ENCODE assay signal across 8 cellular contexts in the genomic region with DNA sequence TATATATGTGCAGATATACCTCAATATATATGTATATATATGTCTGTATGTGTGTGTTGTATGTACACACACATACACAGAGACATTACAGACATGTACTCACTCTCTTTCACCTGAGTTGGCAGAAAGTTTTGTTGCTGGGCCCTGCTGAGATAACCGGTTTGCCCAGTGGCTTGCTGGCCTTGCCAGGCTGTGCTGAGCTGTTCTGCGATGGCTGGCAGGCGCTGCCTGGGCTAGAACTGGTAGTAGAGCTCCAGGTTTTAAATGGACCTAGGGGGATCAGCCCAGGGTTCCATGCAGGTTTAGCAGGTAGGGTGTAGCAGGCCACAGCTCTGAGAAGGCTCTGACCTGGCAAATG.
DNase-seq lines count a peak whose midpoint lies in the region; ATAC-seq and TF ChIP-seq lines count a peak whose summit lies in the region.

No MANE protein-coding gene starts in this region.

- BruUV-seq in MCF 10A (replicated peaks; lab: Mats Ljungman, UMichigan) = no TSS peak

- H3K4me3 Mint-ChIP-seq in activated naive CD4-positive, alpha-beta T cell treated with anti-CD3 and anti-CD28 coated beads, Interleukin-2, amount 50 U/mL, for 24 hours = peak overlapping the region; percentile 70
- H3K4me3 Mint-ChIP-seq in MCF 10A (ENCODE audit: unreplicated experiment) (no peak overlapping the region), WTC11 (no peak overlapping the region)

- DNase-seq in activated naive CD4-positive, alpha-beta T cell treated with anti-CD3 and anti-CD28 coated beads, Interleukin-2, amount 50 U/mL, for 16 hours = no peak
- DNase-seq in MCF 10A (ENCODE audit: unreplicated experiment) (no peak), aorta (no peak), WTC11 (ENCODE audit: low spot score) (no peak), medulla oblongata (ENCODE audit: extremely low spot score) (no peak)

- ATAC-seq in aorta (ENCODE audit: low FRiP score) (peak; percentile 19), GM19023 (IDR thresholded peaks at IDR 0.05; ENCODE audit: unreplicated experiment) (no peak), WTC11 (no peak)

- H3K27ac Mint-ChIP-seq in activated naive CD4-positive, alpha-beta T cell treated with anti-CD3 and anti-CD28 coated beads, Interleukin-2, amount 50 U/mL, for 24 hours = peak overlapping the region; percentile 91
- H3K27ac Mint-ChIP-seq in MCF 10A (ENCODE audit: low read depth, unreplicated experiment) (peak overlapping the region; percentile 5), WTC11 (no peak overlapping the region)

- peaks cover 30% of the 10 kb centered on the region for H3K4me1 Mint-ChIP-seq in activated naive CD4-positive, alpha-beta T cell treated with anti-CD3 and anti-CD28 coated beads, Interleukin-2, amount 50 U/mL, for 24 hours
- H3K4me1 Mint-ChIP-seq in MCF 10A (ENCODE audit: insufficient read depth, unreplicated experiment) (peaks cover 6% of the 10 kb centered on the region), WTC11 (peaks cover 29% of the 10 kb centered on the region)

- no peaks in the 10 kb centered on the region for H3K27me3 ChIP-seq in mucosa of stomach (ENCODE audit: control insufficient read depth, insufficient read depth, low read length)
- no peaks in the 10 kb centered on the region for H3K27me3 ChIP-seq in aorta (ENCODE audit: control insufficient read depth in 1 of 2, insufficient read depth in 2 of 2, low read length in 1 of 2)

- H3K4me1 ChIP-seq in mucosa of stomach (ENCODE audit: control insufficient read depth, insufficient read depth, low read length) (peaks cover 75% of the 10 kb centered on the region), aorta (ENCODE audit: control insufficient read depth in 1 of 2, insufficient read depth in 2 of 2, low read length in 2 of 2) (peaks cover 8 to 10% of the 10 kb centered on the region in 2 donors)

- H3K9ac ChIP-seq in mucosa of stomach (ENCODE audit: low read length) = peak overlapping the region; percentile 69

- WGBS in aorta, 2 donors = 51 to 61% methylated on average over 3 of the region's 3 CpGs

- CTCF ChIA-PET in MCF 10A (lab: Yijun Ruan, JAX) (interaction anchor here (0.6 to 5.0 kb wide), 15 partner anchors 22 to 783 kb away, joined by 3 to 26 read pairs (median 3); partner anchors contain the start of gene GADD45G), WTC11 (lab: Charles Lee) (interaction anchor here (1.3 to 2.2 kb wide), 2 partner anchors 401 to 406 kb away, joined by 4 to 10 read pairs; no protein-coding TSS in a partner anchor)

- H3K4me3 ChIP-seq in mucosa of stomach (ENCODE audit: low read length) (peak overlapping the region; percentile 20), aorta (ENCODE audit: low read length in 2 of 2) (no peak overlapping the region)

- TF ChIP-seq CTCF in MCF 10A (IDR thresholded peaks at IDR 0.05; ENCODE audit: unreplicated experiment) = no peak
- no peak for TF ChIP-seq CTCF in WTC11 (IDR thresholded peaks at IDR 0.05)

- H3K36me3 Mint-ChIP-seq in activated naive CD4-positive, alpha-beta T cell treated with anti-CD3 and anti-CD28 coated beads, Interleukin-2, amount 50 U/mL, for 24 hours = no peaks in the 10 kb centered on the region
- H3K36me3 Mint-ChIP-seq in MCF 10A (ENCODE audit: insufficient read depth, unreplicated experiment) = no peaks in the 10 kb centered on the region
- no peaks in the 10 kb centered on the region for H3K36me3 Mint-ChIP-seq in WTC11

- H3K9me3 Mint-ChIP-seq in activated naive CD4-positive, alpha-beta T cell treated with anti-CD3 and anti-CD28 coated beads, Interleukin-2, amount 50 U/mL, for 24 hours = no peaks in the 10 kb centered on the region
- H3K9me3 Mint-ChIP-seq in MCF 10A (ENCODE audit: unreplicated experiment) = no peaks in the 10 kb centered on the region
- H3K9me3 Mint-ChIP-seq in WTC11 = no peaks in the 10 kb centered on the region

- no peaks in the 10 kb centered on the region for H3K9me3 ChIP-seq in mucosa of stomach (ENCODE audit: control insufficient read depth, low read length)
- no peaks in the 10 kb centered on the region for H3K9me3 ChIP-seq in aorta (ENCODE audit: control insufficient read depth, low read length)

- peak overlapping the region in 1 of 2 donors; percentile 83 for H3K27ac ChIP-seq in aorta (ENCODE audit: low read depth in 1 of 2, low read length in 2 of 2)

- intact Hi-C loops in MCF 10A (cut with micrococcal nuclease) = loop anchor here (5.0 kb wide), 1 partner anchor 103 kb away; no protein-coding TSS in a partner anchor
- intact Hi-C loops in aorta (cut with DNase I) = no loop called here

- no peaks in the 10 kb centered on the region for H3K36me3 ChIP-seq in mucosa of stomach (ENCODE audit: control insufficient read depth, insufficient read depth, low read length)
- H3K36me3 ChIP-seq in aorta (ENCODE audit: control insufficient read depth in 1 of 2, insufficient read depth in 2 of 2, low read length in 1 of 2) = no peaks in the 10 kb centered on the region

- POLR2A ChIA-PET in MCF 10A (lab: Yijun Ruan, JAX) (interaction anchor here (0.6 to 1.7 kb wide), 3 partner anchors 8 to 396 kb away, joined by 3 to 6 read pairs (median 5); no protein-coding TSS in a partner anchor), WTC11 (lab: Charles Lee) (no interaction called here)

- H3K27me3 Mint-ChIP-seq in activated naive CD4-positive, alpha-beta T cell treated with anti-CD3 and anti-CD28 coated beads, Interleukin-2, amount 50 U/mL, for 24 hours = no peaks in the 10 kb centered on the region
- H3K27me3 Mint-ChIP-seq in MCF 10A (ENCODE audit: insufficient read depth, unreplicated experiment) (no peaks in the 10 kb centered on the region), WTC11 (ENCODE audit: low read depth) (no peaks in the 10 kb centered on the region)

TF ChIP-seq in WTC11, 78 proteins besides CTCF, POLR2A, EP300 and RAD21:
- TF ChIP-seq, protein P1, sequence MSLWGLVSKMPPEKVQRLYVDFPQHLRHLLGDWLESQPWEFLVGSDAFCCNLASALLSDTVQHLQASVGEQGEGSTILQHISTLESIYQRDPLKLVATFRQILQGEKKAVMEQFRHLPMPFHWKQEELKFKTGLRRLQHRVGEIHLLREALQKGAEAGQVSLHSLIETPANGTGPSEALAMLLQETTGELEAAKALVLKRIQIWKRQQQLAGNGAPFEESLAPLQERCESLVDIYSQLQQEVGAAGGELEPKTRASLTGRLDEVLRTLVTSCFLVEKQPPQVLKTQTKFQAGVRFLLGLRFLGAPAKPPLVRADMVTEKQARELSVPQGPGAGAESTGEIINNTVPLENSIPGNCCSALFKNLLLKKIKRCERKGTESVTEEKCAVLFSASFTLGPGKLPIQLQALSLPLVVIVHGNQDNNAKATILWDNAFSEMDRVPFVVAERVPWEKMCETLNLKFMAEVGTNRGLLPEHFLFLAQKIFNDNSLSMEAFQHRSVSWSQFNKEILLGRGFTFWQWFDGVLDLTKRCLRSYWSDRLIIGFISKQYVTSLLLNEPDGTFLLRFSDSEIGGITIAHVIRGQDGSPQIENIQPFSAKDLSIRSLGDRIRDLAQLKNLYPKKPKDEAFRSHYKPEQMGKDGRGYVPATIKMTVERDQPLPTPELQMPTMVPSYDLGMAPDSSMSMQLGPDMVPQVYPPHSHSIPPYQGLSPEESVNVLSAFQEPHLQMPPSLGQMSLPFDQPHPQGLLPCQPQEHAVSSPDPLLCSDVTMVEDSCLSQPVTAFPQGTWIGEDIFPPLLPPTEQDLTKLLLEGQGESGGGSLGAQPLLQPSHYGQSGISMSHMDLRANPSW (CRISPR knock-in tag; conservative IDR thresholded peaks at IDR 0.05; ENCODE audit: low read depth) = no peak
- TF ChIP-seq ATF1 (CRISPR knock-in tag; IDR thresholded peaks at IDR 0.05) (no peak), ERG (CRISPR knock-in tag; IDR thresholded peaks at IDR 0.05) (no peak), SP1 (CRISPR knock-in tag; conservative IDR thresholded peaks at IDR 0.05) (no peak), ZNF263 (CRISPR knock-in tag; IDR thresholded peaks at IDR 0.05; ENCODE audit: low read depth) (no peak), GABPB1 (CRISPR knock-in tag; IDR thresholded peaks at IDR 0.05) (no peak), ATF2 (CRISPR knock-in tag; IDR thresholded peaks at IDR 0.05; ENCODE audit: borderline replicate concordance, low read depth) (no peak)
- TF ChIP-seq, protein P2, sequence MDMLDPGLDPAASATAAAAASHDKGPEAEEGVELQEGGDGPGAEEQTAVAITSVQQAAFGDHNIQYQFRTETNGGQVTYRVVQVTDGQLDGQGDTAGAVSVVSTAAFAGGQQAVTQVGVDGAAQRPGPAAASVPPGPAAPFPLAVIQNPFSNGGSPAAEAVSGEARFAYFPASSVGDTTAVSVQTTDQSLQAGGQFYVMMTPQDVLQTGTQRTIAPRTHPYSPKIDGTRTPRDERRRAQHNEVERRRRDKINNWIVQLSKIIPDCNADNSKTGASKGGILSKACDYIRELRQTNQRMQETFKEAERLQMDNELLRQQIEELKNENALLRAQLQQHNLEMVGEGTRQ (CRISPR knock-in tag; IDR thresholded peaks at IDR 0.05) = no peak
TF ChIP-seq in WTC11: peak in this region for 0.
